In the genomic region with DNA sequence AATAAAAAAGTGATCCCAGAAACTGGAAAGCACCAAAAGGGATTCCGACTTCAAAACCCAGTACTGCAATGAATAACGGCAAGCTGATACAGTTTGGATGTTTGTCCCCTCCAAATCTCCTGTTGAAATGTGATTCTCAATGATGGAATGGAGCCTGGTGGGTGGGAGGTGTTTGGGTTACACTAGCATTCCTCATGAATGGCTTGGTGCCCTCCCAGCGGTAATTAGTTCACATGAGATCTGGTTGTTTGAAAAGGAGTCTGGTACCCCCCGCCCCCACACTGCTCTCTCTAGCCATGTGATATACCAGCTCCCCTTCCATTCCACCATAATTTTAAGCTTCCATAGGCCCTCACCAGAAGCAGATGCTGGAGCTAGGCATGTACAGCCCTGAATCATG, we compare ENCODE assay signal across 22 cellular contexts.
"Had no signal": no experiment of that assay in that cellular context is flagged by ENCODE, and none has a peak within 500 bp of the region (broad histone marks: within the 10 kb centered on the region; RNA-seq: fewer than 3 reads in every experiment).

No MANE protein-coding gene starts in this region.

- H3K27ac ChIP-seq: thoracic aorta, upper lobe of right lung had no signal

- H3K4me1 ChIP-seq: upper lobe of right lung had no signal

- DNase-seq: activated CD4-positive, alpha-beta memory T cell treated with anti-CD3 and anti-CD28 coated beads, Interleukin-2, amount 10 ng/mL, durations not matched to agents 7 days and 5 days; activated CD4-positive, alpha-beta T cell treated with anti-CD3 and anti-CD28 coated beads for 48 hours; activated CD4-positive, CD25-positive, alpha-beta regulatory T cell; activated gamma-delta T cell; activated naive CD4-positive, alpha-beta T cell treated with anti-CD3 and anti-CD28 coated beads, Interleukin-2, amount 50 U/mL, for 16 hours; activated naive CD8-positive, alpha-beta T cell treated with anti-CD3 and anti-CD28 coated beads, Interleukin-2, amount 50 U/mL, for 24 hours; activated T-cell treated with anti-CD3 and anti-CD28 coated beads for 4 hours; effector CD4-positive, alpha-beta T cell; gastrocnemius medialis; head of caudate nucleus; hypothalamus; occipital lobe; right lobe of liver; small intestine; stimulated activated CD8-positive, alpha-beta memory T cell treated with anti-CD3 and anti-CD28 coated beads, Interleukin-4, amount 100 ng/mL, for 48 hours; stimulated activated naive B cell treated with anti-CD40 and anti-IgM and Interleukin-4, amounts not matched to agents 10 μg/mL and 1 μg/mL and 100 μg/mL, for 72 hours; T-helper 9 cell; upper lobe of right lung had no signal

- H3K4me3 ChIP-seq: gastrocnemius medialis, right lobe of liver, thoracic aorta, upper lobe of right lung had no signal

- H3K27ac Mint-ChIP-seq: activated CD4-positive, alpha-beta memory T cell treated with anti-CD3 and anti-CD28 coated beads, Interleukin-2, amount 10 ng/mL, durations not matched to agents 7 days and 5 days; activated naive CD8-positive, alpha-beta T cell treated with anti-CD3 and anti-CD28 coated beads, Interleukin-2, amount 50 U/mL, for 24 hours; dendritic cell treated with granulocyte-macrophage colony-stimulating factor and Interleukin-4, amounts not matched to agents 40 ng/mL and 50 ng/mL, for 4 days; memory B cell; stimulated activated naive B cell treated with anti-CD40 and anti-IgM and Interleukin-4, amounts not matched to agents 10 μg/mL and 1 μg/mL and 100 μg/mL, for 72 hours had no signal

- H3K9me3 Mint-ChIP-seq: activated CD4-positive, alpha-beta memory T cell treated with anti-CD3 and anti-CD28 coated beads, Interleukin-2, amount 10 ng/mL, durations not matched to agents 7 days and 5 days; activated naive CD8-positive, alpha-beta T cell treated with anti-CD3 and anti-CD28 coated beads, Interleukin-2, amount 50 U/mL, for 24 hours; brain; dendritic cell treated with granulocyte-macrophage colony-stimulating factor and Interleukin-4, amounts not matched to agents 40 ng/mL and 50 ng/mL, for 4 days; memory B cell; stimulated activated naive B cell treated with anti-CD40 and anti-IgM and Interleukin-4, amounts not matched to agents 10 μg/mL and 1 μg/mL and 100 μg/mL, for 72 hours had no signal

- H3K27me3 ChIP-seq: gastrocnemius medialis, right lobe of liver, upper lobe of right lung had no signal

- H3K4me3 Mint-ChIP-seq: activated CD4-positive, alpha-beta memory T cell treated with anti-CD3 and anti-CD28 coated beads, Interleukin-2, amount 10 ng/mL, durations not matched to agents 7 days and 5 days; activated naive CD8-positive, alpha-beta T cell treated with anti-CD3 and anti-CD28 coated beads, Interleukin-2, amount 50 U/mL, for 24 hours; brain; dendritic cell treated with granulocyte-macrophage colony-stimulating factor and Interleukin-4, amounts not matched to agents 40 ng/mL and 50 ng/mL, for 4 days; memory B cell; stimulated activated naive B cell treated with anti-CD40 and anti-IgM and Interleukin-4, amounts not matched to agents 10 μg/mL and 1 μg/mL and 100 μg/mL, for 72 hours had no signal

- ATAC-seq: activated naive CD8-positive, alpha-beta T cell treated with anti-CD3 and anti-CD28 coated beads, Interleukin-2, amount 50 U/mL, for 24 hours; gastrocnemius medialis; right lobe of liver; stimulated activated naive B cell treated with anti-CD40 and anti-IgM and Interleukin-4, amounts not matched to agents 10 μg/mL and 1 μg/mL and 100 μg/mL, for 72 hours; upper lobe of right lung had no signal

- H3K9me3 ChIP-seq: gastrocnemius medialis, right lobe of liver, thoracic aorta, upper lobe of right lung had no signal

- H3K27me3 Mint-ChIP-seq: activated CD4-positive, alpha-beta memory T cell treated with anti-CD3 and anti-CD28 coated beads, Interleukin-2, amount 10 ng/mL, durations not matched to agents 7 days and 5 days; activated naive CD8-positive, alpha-beta T cell treated with anti-CD3 and anti-CD28 coated beads, Interleukin-2, amount 50 U/mL, for 24 hours; brain; dendritic cell treated with granulocyte-macrophage colony-stimulating factor and Interleukin-4, amounts not matched to agents 40 ng/mL and 50 ng/mL, for 4 days; memory B cell; stimulated activated naive B cell treated with anti-CD40 and anti-IgM and Interleukin-4, amounts not matched to agents 10 μg/mL and 1 μg/mL and 100 μg/mL, for 72 hours had no signal

- H3K4me1 Mint-ChIP-seq: brain had no signal
